ENCODE assay signal across 2 cellular contexts in the genomic region with DNA sequence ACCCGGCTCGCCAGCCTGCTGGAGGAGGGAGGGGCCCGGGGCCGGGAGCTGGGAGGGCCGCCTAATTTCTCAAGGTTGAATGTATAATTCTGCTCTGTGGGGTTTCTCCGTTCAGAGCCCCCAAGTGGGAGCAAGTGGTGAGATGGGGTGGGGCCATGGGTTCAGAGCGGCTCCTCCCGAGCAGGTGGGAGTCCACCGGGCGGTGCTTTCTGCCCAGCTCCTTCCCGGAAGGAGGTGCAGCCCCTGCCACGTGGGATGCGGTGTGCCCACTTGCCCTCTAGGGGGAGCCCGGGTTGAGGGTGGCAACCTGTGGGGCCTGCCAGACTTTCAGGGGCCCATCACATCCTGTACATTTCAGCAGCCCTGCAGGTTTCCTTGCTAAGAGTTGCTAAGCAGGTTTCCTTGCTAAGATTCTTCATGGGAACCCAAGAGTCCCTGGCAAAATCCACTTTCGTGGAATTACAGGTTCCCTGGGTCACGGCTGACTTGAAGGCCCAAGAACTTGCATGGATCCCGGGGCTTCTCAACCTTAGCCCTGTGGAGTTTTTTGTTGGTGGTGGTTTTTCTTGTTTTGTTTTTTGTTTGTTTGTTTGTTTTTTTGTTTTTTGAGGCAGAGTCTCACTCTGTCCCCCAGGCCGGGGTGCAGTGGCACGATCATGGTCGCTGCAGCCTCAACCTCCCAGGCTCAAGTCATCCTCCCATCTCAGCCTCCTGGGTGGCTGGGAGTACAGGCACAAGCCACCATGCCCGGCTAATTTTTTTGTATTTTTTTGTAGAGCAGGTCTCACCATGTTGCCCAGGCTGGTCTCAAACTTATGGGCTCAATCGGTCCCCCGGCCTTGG.
TF ChIP-seq lines count a peak whose summit lies in the region.

No MANE protein-coding gene starts in this region.

TF ChIP-seq in K562, 482 proteins besides CTCF, POLR2A, EP300 and RAD21 (continued from another document and continues in another):
- TF ChIP-seq, protein P1, sequence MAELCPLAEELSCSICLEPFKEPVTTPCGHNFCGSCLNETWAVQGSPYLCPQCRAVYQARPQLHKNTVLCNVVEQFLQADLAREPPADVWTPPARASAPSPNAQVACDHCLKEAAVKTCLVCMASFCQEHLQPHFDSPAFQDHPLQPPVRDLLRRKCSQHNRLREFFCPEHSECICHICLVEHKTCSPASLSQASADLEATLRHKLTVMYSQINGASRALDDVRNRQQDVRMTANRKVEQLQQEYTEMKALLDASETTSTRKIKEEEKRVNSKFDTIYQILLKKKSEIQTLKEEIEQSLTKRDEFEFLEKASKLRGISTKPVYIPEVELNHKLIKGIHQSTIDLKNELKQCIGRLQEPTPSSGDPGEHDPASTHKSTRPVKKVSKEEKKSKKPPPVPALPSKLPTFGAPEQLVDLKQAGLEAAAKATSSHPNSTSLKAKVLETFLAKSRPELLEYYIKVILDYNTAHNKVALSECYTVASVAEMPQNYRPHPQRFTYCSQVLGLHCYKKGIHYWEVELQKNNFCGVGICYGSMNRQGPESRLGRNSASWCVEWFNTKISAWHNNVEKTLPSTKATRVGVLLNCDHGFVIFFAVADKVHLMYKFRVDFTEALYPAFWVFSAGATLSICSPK (IDR thresholded peaks at IDR 0.05; ENCODE audit: borderline replicate concordance): no peak
- TF ChIP-seq MTA1 (IDR thresholded peaks at IDR 0.05; ENCODE audit: borderline replicate concordance) (no peak), MAFK (IDR thresholded peaks at IDR 0.05; ENCODE audit: low read length) (no peak), ZNF121 (CRISPR knock-in tag; conservative IDR thresholded peaks at IDR 0.05) (no peak), ZKSCAN3 (CRISPR knock-in tag; IDR thresholded peaks at IDR 0.05) (no peak), MCM7 (IDR thresholded peaks at IDR 0.05) (no peak), ZNF507 (tag; conservative IDR thresholded peaks at IDR 0.05) (no peak), SMAD3 (CRISPR knock-in tag; conservative IDR thresholded peaks at IDR 0.05) (0 out of 2 replicates have a peak, but pooled peaks have one; percentile 34), SMAD4 (CRISPR knock-in tag; conservative IDR thresholded peaks at IDR 0.05) (peak; percentile 68), ZBTB1 (CRISPR knock-in tag; IDR thresholded peaks at IDR 0.05; ENCODE audit: borderline replicate concordance, low read depth) (no peak), SMARCA4 (IDR thresholded peaks at IDR 0.05) (peak; percentile 25; the same call in 1 of the 2 replicates), LEF1 (IDR thresholded peaks at IDR 0.05) (no peak), ZFP30 (CRISPR knock-in tag; IDR thresholded peaks at IDR 0.05; ENCODE audit: borderline replicate concordance) (no peak), ZFX (CRISPR knock-in tag; IDR thresholded peaks at IDR 0.05) (peak; percentile 60), NRF1 (conservative IDR thresholded peaks at IDR 0.05 in 1 of 2, IDR thresholded peaks at IDR 0.05 in 1 of 2) (no peak; a peak in 1 of 4 replicates), HMG20A (CRISPR knock-in tag; conservative IDR thresholded peaks at IDR 0.05) (no peak), MYBL2 (IDR thresholded peaks at IDR 0.05; ENCODE audit: low read depth) (no peak), MYBL2 (CRISPR knock-in tag; IDR thresholded peaks at IDR 0.05; ENCODE audit: borderline replicate concordance) (no peak), KLF10 (CRISPR knock-in tag; IDR thresholded peaks at IDR 0.05) (no peak), CC2D1A (IDR thresholded peaks at IDR 0.05) (no peak), NFIX (CRISPR knock-in tag; IDR thresholded peaks at IDR 0.05; ENCODE audit: low read depth) (no peak), NFATC3 (IDR thresholded peaks at IDR 0.05) (no peak)
- TF ChIP-seq, protein P2, sequence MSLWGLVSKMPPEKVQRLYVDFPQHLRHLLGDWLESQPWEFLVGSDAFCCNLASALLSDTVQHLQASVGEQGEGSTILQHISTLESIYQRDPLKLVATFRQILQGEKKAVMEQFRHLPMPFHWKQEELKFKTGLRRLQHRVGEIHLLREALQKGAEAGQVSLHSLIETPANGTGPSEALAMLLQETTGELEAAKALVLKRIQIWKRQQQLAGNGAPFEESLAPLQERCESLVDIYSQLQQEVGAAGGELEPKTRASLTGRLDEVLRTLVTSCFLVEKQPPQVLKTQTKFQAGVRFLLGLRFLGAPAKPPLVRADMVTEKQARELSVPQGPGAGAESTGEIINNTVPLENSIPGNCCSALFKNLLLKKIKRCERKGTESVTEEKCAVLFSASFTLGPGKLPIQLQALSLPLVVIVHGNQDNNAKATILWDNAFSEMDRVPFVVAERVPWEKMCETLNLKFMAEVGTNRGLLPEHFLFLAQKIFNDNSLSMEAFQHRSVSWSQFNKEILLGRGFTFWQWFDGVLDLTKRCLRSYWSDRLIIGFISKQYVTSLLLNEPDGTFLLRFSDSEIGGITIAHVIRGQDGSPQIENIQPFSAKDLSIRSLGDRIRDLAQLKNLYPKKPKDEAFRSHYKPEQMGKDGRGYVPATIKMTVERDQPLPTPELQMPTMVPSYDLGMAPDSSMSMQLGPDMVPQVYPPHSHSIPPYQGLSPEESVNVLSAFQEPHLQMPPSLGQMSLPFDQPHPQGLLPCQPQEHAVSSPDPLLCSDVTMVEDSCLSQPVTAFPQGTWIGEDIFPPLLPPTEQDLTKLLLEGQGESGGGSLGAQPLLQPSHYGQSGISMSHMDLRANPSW (CRISPR knock-in tag; IDR thresholded peaks at IDR 0.05): no peak
- TF ChIP-seq, protein P3, sequence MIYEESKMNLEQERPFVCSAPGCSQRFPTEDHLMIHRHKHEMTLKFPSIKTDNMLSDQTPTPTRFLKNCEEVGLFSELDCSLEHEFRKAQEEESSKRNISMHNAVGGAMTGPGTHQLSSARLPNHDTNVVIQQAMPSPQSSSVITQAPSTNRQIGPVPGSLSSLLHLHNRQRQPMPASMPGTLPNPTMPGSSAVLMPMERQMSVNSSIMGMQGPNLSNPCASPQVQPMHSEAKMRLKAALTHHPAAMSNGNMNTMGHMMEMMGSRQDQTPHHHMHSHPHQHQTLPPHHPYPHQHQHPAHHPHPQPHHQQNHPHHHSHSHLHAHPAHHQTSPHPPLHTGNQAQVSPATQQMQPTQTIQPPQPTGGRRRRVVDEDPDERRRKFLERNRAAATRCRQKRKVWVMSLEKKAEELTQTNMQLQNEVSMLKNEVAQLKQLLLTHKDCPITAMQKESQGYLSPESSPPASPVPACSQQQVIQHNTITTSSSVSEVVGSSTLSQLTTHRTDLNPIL (CRISPR knock-in tag; IDR thresholded peaks at IDR 0.05): no peak
- TF ChIP-seq, protein P4, sequence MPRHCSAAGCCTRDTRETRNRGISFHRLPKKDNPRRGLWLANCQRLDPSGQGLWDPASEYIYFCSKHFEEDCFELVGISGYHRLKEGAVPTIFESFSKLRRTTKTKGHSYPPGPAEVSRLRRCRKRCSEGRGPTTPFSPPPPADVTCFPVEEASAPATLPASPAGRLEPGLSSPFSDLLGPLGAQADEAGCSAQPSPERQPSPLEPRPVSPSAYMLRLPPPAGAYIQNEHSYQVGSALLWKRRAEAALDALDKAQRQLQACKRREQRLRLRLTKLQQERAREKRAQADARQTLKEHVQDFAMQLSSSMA (CRISPR knock-in tag; IDR thresholded peaks at IDR 0.05): no peak
- TF ChIP-seq, protein P5, sequence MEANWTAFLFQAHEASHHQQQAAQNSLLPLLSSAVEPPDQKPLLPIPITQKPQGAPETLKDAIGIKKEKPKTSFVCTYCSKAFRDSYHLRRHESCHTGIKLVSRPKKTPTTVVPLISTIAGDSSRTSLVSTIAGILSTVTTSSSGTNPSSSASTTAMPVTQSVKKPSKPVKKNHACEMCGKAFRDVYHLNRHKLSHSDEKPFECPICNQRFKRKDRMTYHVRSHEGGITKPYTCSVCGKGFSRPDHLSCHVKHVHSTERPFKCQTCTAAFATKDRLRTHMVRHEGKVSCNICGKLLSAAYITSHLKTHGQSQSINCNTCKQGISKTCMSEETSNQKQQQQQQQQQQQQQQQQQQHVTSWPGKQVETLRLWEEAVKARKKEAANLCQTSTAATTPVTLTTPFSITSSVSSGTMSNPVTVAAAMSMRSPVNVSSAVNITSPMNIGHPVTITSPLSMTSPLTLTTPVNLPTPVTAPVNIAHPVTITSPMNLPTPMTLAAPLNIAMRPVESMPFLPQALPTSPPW (CRISPR knock-in tag; IDR thresholded peaks at IDR 0.05): peak; percentile 79

TF ChIP-seq in HepG2, 621 proteins besides CTCF, POLR2A, EP300 and RAD21 (continued from another document and continues in another):
- TF ChIP-seq, protein P6, sequence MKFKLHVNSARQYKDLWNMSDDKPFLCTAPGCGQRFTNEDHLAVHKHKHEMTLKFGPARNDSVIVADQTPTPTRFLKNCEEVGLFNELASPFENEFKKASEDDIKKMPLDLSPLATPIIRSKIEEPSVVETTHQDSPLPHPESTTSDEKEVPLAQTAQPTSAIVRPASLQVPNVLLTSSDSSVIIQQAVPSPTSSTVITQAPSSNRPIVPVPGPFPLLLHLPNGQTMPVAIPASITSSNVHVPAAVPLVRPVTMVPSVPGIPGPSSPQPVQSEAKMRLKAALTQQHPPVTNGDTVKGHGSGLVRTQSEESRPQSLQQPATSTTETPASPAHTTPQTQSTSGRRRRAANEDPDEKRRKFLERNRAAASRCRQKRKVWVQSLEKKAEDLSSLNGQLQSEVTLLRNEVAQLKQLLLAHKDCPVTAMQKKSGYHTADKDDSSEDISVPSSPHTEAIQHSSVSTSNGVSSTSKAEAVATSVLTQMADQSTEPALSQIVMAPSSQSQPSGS (CRISPR knock-in tag; IDR thresholded peaks at IDR 0.05): peak; percentile 17; the same call in 1 of the 2 replicates
- TF ChIP-seq TOPORS (CRISPR knock-in tag; IDR thresholded peaks at IDR 0.05): no peak
- TF ChIP-seq ZNF749 (CRISPR knock-in tag; IDR thresholded peaks at IDR 0.05; ENCODE audit: borderline replicate concordance): no peak
- TF ChIP-seq ZNF761 (CRISPR knock-in tag; conservative IDR thresholded peaks at IDR 0.05): 0 out of 2 replicates have a peak, but pooled peaks have one; percentile 45
- no peak for TF ChIP-seq ZNF34 (CRISPR knock-in tag; IDR thresholded peaks at IDR 0.05; ENCODE audit: borderline replicate concordance)
- TF ChIP-seq ZNF678 (CRISPR knock-in tag; IDR thresholded peaks at IDR 0.05): 0 out of 2 replicates have a peak, but pooled peaks have one; percentile 54
- no peak for TF ChIP-seq ZNF121 (CRISPR knock-in tag; IDR thresholded peaks at IDR 0.05)
- TF ChIP-seq, protein P7, sequence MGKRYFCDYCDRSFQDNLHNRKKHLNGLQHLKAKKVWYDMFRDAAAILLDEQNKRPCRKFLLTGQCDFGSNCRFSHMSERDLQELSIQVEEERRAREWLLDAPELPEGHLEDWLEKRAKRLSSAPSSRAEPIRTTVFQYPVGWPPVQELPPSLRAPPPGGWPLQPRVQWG (CRISPR knock-in tag; IDR thresholded peaks at IDR 0.05; ENCODE audit: borderline replicate concordance, low read depth): no peak
- no peak for TF ChIP-seq TOE1 (CRISPR knock-in tag; IDR thresholded peaks at IDR 0.05)
- TF ChIP-seq ZNF326 (CRISPR knock-in tag; IDR thresholded peaks at IDR 0.05; ENCODE audit: borderline replicate concordance): no peak
- TF ChIP-seq PHF21A (CRISPR knock-in tag; IDR thresholded peaks at IDR 0.05): no peak
- TF ChIP-seq ZNF605 (CRISPR knock-in tag; IDR thresholded peaks at IDR 0.05): no peak
- TF ChIP-seq RARG (CRISPR knock-in tag; IDR thresholded peaks at IDR 0.05; ENCODE audit: low read depth): no peak
- TF ChIP-seq, protein P8, sequence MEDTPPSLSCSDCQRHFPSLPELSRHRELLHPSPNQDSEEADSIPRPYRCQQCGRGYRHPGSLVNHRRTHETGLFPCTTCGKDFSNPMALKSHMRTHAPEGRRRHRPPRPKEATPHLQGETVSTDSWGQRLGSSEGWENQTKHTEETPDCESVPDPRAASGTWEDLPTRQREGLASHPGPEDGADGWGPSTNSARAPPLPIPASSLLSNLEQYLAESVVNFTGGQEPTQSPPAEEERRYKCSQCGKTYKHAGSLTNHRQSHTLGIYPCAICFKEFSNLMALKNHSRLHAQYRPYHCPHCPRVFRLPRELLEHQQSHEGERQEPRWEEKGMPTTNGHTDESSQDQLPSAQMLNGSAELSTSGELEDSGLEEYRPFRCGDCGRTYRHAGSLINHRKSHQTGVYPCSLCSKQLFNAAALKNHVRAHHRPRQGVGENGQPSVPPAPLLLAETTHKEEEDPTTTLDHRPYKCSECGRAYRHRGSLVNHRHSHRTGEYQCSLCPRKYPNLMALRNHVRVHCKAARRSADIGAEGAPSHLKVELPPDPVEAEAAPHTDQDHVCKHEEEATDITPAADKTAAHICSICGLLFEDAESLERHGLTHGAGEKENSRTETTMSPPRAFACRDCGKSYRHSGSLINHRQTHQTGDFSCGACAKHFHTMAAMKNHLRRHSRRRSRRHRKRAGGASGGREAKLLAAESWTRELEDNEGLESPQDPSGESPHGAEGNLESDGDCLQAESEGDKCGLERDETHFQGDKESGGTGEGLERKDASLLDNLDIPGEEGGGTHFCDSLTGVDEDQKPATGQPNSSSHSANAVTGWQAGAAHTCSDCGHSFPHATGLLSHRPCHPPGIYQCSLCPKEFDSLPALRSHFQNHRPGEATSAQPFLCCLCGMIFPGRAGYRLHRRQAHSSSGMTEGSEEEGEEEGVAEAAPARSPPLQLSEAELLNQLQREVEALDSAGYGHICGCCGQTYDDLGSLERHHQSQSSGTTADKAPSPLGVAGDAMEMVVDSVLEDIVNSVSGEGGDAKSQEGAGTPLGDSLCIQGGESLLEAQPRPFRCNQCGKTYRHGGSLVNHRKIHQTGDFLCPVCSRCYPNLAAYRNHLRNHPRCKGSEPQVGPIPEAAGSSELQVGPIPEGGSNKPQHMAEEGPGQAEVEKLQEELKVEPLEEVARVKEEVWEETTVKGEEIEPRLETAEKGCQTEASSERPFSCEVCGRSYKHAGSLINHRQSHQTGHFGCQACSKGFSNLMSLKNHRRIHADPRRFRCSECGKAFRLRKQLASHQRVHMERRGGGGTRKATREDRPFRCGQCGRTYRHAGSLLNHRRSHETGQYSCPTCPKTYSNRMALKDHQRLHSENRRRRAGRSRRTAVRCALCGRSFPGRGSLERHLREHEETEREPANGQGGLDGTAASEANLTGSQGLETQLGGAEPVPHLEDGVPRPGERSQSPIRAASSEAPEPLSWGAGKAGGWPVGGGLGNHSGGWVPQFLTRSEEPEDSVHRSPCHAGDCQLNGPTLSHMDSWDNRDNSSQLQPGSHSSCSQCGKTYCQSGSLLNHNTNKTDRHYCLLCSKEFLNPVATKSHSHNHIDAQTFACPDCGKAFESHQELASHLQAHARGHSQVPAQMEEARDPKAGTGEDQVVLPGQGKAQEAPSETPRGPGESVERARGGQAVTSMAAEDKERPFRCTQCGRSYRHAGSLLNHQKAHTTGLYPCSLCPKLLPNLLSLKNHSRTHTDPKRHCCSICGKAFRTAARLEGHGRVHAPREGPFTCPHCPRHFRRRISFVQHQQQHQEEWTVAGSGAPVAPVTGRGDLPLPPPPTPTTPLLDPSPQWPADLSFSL (CRISPR knock-in tag; IDR thresholded peaks at IDR 0.05): no peak
- no peak for TF ChIP-seq NBN (conservative IDR thresholded peaks at IDR 0.05)
- TF ChIP-seq NFATC3 (CRISPR knock-in tag; IDR thresholded peaks at IDR 0.05): no peak
- no peak for TF ChIP-seq ZNF567 (CRISPR knock-in tag; IDR thresholded peaks at IDR 0.05; ENCODE audit: borderline replicate concordance)
- no peak for TF ChIP-seq ZNF225 (CRISPR knock-in tag; IDR thresholded peaks at IDR 0.05)
- TF ChIP-seq RXRB (CRISPR knock-in tag; IDR thresholded peaks at IDR 0.05; ENCODE audit: borderline replicate concordance): no peak
- TF ChIP-seq KLF13 (CRISPR knock-in tag; IDR thresholded peaks at IDR 0.05): no peak
- TF ChIP-seq MTA1 (CRISPR knock-in tag; IDR thresholded peaks at IDR 0.05; ENCODE audit: borderline replicate concordance): peak; percentile 82; the same call in 1 of the 2 replicates
- TF ChIP-seq, protein P9, sequence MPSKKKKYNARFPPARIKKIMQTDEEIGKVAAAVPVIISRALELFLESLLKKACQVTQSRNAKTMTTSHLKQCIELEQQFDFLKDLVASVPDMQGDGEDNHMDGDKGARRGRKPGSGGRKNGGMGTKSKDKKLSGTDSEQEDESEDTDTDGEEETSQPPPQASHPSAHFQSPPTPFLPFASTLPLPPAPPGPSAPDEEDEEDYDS (CRISPR knock-in tag; IDR thresholded peaks at IDR 0.05): no peak
